In the genomic region with DNA sequence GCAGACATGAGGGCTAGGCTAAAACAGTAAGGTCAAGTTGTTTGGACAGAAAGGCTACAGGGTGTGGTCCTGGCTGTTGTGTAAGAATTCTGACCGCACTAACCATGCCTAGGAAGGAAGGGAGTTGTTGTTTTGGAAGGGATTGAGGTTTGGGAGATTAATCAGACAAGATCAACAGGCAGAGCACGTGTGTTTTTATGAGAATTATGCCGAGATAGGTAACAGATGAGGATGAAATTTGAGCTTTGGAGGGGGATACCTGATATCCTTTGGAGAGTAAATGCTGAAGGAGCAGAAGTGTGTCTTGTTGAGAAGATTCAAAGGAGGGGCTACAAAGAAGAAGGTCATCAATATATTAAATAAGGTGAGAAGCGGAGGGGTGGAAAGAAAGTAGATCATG, we compare ENCODE assay signal across 14 cellular contexts. TPM values are rescaled to one million over a fixed set of nuclear protein-coding genes. Genes with fewer than 3 reads are reported as not detected.
"Had no signal": no experiment of that assay in that cellular context is flagged by ENCODE, and none has a peak within 500 bp of the region (broad histone marks: within the 10 kb centered on the region; RNA-seq: fewer than 3 reads in every experiment).

No MANE protein-coding gene starts in this region.

RNA-seq across cellular contexts. Expression of a gene that starts 40.1 kb away (rescaled TPM):
- total RNA-seq: activated CD8-positive, alpha-beta T cell treated with anti-CD3 and anti-CD28 coated beads, Interleukin-2, amount 10 ng/mL, durations not matched to agents 7 days and 5 days; activated naive CD4-positive, alpha-beta T cell treated with anti-CD3 and anti-CD28 coated beads for 36 hours; adrenal gland; bronchial epithelial cell; cerebellum; esophagus mucosa; kidney epithelial cell; left lung; mucosa of descending colon; pancreas; sciatic nerve; T-cell; thoracic aorta; ureter had no signal
- polyA plus RNA-seq: adrenal gland, pancreas had no signal
